In the genomic region with DNA sequence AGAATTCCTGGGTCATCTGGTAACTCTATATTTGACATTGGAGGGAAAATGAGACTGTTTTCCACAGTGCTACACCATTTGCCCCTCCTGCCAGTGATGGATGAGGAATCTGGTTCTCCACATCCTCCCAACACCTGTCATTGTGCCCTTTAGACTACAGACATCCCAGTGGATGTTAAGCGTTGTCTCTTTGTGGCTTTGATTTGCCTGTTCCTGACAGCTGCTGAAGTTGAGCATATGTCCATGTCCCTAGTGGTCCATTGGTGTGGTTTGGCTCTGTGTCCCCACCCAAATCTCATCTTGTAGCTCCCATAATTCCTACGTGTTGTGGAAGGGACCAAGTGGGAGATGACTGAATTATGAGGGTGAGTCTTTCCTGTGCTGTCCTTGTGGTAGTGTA, we compare ENCODE assay signal across 25 cellular contexts.
"Had no signal": no experiment of that assay in that cellular context is flagged by ENCODE, and none has a peak within 500 bp of the region (broad histone marks: within the 10 kb centered on the region; RNA-seq: fewer than 3 reads in every experiment).

No MANE protein-coding gene starts in this region.

- H3K4me1 Mint-ChIP-seq: activated CD4-positive, alpha-beta T cell treated with anti-CD3 and anti-CD28 coated beads, Interleukin-2, amount 10 ng/mL, durations not matched to agents 24 days and 14 days; activated naive CD8-positive, alpha-beta T cell treated with anti-CD3 and anti-CD28 coated beads, Interleukin-2, amount 10 ng/mL, durations not matched to agents 7 days and 5 days; brain; endodermal cell had no signal

- H3K9me3 Mint-ChIP-seq: activated naive CD4-positive, alpha-beta T cell treated with anti-CD3 and anti-CD28 coated beads, Interleukin-2, amount 50 U/mL, for 72 hours; central memory CD8-positive, alpha-beta T cell had no signal

- H3K36me3 Mint-ChIP-seq: activated naive CD4-positive, alpha-beta T cell treated with anti-CD3 and anti-CD28 coated beads, Interleukin-2, amount 10 ng/mL, durations not matched to agents 7 days and 5 days; brain had no signal

- H3K27ac Mint-ChIP-seq: activated CD4-positive, alpha-beta T cell treated with anti-CD3 and anti-CD28 coated beads for 36 hours; activated CD4-positive, alpha-beta T cell treated with anti-CD3 and anti-CD28 coated beads, Interleukin-2, amount 10 ng/mL, durations not matched to agents 24 days and 14 days; activated CD8-positive, alpha-beta T cell treated with anti-CD3 and anti-CD28 coated beads for 36 hours; activated naive CD4-positive, alpha-beta T cell treated with anti-CD3 and anti-CD28 coated beads, Interleukin-2, amount 10 ng/mL, durations not matched to agents 7 days and 5 days; activated naive CD4-positive, alpha-beta T cell treated with anti-CD3 and anti-CD28 coated beads, Interleukin-2, amount 50 U/mL, for 72 hours; activated naive CD8-positive, alpha-beta T cell treated with anti-CD3 and anti-CD28 coated beads, Interleukin-2, amount 10 ng/mL, durations not matched to agents 7 days and 5 days; activated T-cell treated with anti-CD3 and anti-CD28 coated beads, Interleukin-2, amount 50 U/mL, for 24 hours; activated T-cell treated with anti-CD3 and anti-CD28 coated beads, Interleukin-2, amount 50 U/mL, for 72 hours; brain; dendritic cell treated with granulocyte-macrophage colony-stimulating factor and Interleukin-4, amounts not matched to agents 40 ng/mL and 50 ng/mL, for 4 days; endodermal cell had no signal

- H3K4me3 Mint-ChIP-seq: activated CD4-positive, alpha-beta T cell treated with anti-CD3 and anti-CD28 coated beads for 36 hours; activated CD4-positive, alpha-beta T cell treated with anti-CD3 and anti-CD28 coated beads, Interleukin-2, amount 10 ng/mL, durations not matched to agents 24 days and 14 days; activated CD8-positive, alpha-beta T cell treated with anti-CD3 and anti-CD28 coated beads for 36 hours; activated naive CD4-positive, alpha-beta T cell treated with anti-CD3 and anti-CD28 coated beads, Interleukin-2, amount 10 ng/mL, durations not matched to agents 7 days and 5 days; activated naive CD8-positive, alpha-beta T cell treated with anti-CD3 and anti-CD28 coated beads, Interleukin-2, amount 10 ng/mL, durations not matched to agents 7 days and 5 days; activated T-cell treated with anti-CD3 and anti-CD28 coated beads, Interleukin-2, amount 50 U/mL, for 24 hours; activated T-cell treated with anti-CD3 and anti-CD28 coated beads, Interleukin-2, amount 50 U/mL, for 72 hours; brain; central memory CD8-positive, alpha-beta T cell; dendritic cell treated with granulocyte-macrophage colony-stimulating factor and Interleukin-4, amounts not matched to agents 40 ng/mL and 50 ng/mL, for 4 days; endodermal cell had no signal

- ATAC-seq: activated CD4-positive, alpha-beta T cell treated with anti-CD3 and anti-CD28 coated beads for 36 hours; activated CD8-positive, alpha-beta T cell treated with anti-CD3 and anti-CD28 coated beads for 36 hours; activated naive CD4-positive, alpha-beta T cell treated with anti-CD3 and anti-CD28 coated beads, Interleukin-2, amount 50 U/mL, for 72 hours; activated T-cell treated with anti-CD3 and anti-CD28 coated beads, Interleukin-2, amount 50 U/mL, for 72 hours; esophagus mucosa; foreskin keratinocyte; gastrocnemius medialis; heart left ventricle had no signal

- DNase-seq: activated CD4-positive, alpha-beta T cell treated with anti-CD3 and anti-CD28 coated beads for 36 hours; activated CD4-positive, alpha-beta T cell treated with anti-CD3 and anti-CD28 coated beads, Interleukin-2, amount 10 ng/mL, durations not matched to agents 24 days and 14 days; activated CD4-positive, CD25-positive, alpha-beta regulatory T cell; activated CD4-positive, CD25-positive, alpha-beta regulatory T cell treated with anti-CD3 and anti-CD28 coated beads, Interleukin-2, amount 50 U/mL, for 72 hours; activated CD8-positive, alpha-beta T cell treated with anti-CD3 and anti-CD28 coated beads for 36 hours; activated gamma-delta T cell; activated naive CD4-positive, alpha-beta T cell; activated naive CD4-positive, alpha-beta T cell treated with anti-CD3 and anti-CD28 coated beads, Interleukin-2, amount 10 ng/mL, durations not matched to agents 7 days and 5 days; activated naive CD8-positive, alpha-beta T cell treated with anti-CD3 and anti-CD28 coated beads, Interleukin-2, amount 10 ng/mL, durations not matched to agents 7 days and 5 days; activated T-cell treated with anti-CD3 and anti-CD28 coated beads for 4 hours; activated T-cell treated with anti-CD3 and anti-CD28 coated beads, Interleukin-2, amount 50 U/mL, for 24 hours; activated T-cell treated with anti-CD3 and anti-CD28 coated beads, Interleukin-2, amount 50 U/mL, for 72 hours; dorsolateral prefrontal cortex; effector memory CD4-positive, alpha-beta T cell; foreskin keratinocyte; gastrocnemius medialis; glutamatergic neuron; heart left ventricle; T-helper 2 cell had no signal
